Comparison of ENCODE assay signal across 8 cellular contexts in genomic region chr19:30226464-30227070, GRCh38.
DNase-seq lines count a peak whose midpoint lies in the region; ATAC-seq and TF ChIP-seq lines count a peak whose summit lies in the region.

No MANE protein-coding gene starts in this region.

- H3K27me3 ChIP-seq in mucosa of stomach (ENCODE audit: control insufficient read depth, insufficient read depth, low read length) (peaks cover 72% of the 10 kb centered on the region), vagina (peaks cover 5% of the 10 kb centered on the region)

- no peak overlapping the region for H3K27ac ChIP-seq in vagina

- H3K36me3 ChIP-seq in mucosa of stomach (ENCODE audit: control insufficient read depth, insufficient read depth, low read length) (no peaks in the 10 kb centered on the region), vagina (no peaks in the 10 kb centered on the region)

- no peak for DNase-seq in activated naive CD4-positive, alpha-beta T cell treated with anti-CD3 and anti-CD28 coated beads, Interleukin-2, amount 50 U/mL, for 16 hours
- DNase-seq in cerebellum (ENCODE audit: low spot score) (peak; percentile 67), vagina (ENCODE audit: extremely low spot score in 2 of 2) (no peak), COLO668 (lab: John Stamatoyannopoulos, UW; ENCODE audit: unreplicated experiment) (no peak)

- peak overlapping the region; percentile 85 for H3K4me3 Mint-ChIP-seq in activated naive CD4-positive, alpha-beta T cell treated with anti-CD3 and anti-CD28 coated beads, Interleukin-2, amount 50 U/mL, for 24 hours

- no peaks in the 10 kb centered on the region for H3K9me3 Mint-ChIP-seq in activated naive CD4-positive, alpha-beta T cell treated with anti-CD3 and anti-CD28 coated beads, Interleukin-2, amount 50 U/mL, for 24 hours

- H3K9ac ChIP-seq in mucosa of stomach (ENCODE audit: low read length) = peak overlapping the region; percentile 34

- no peak for TF ChIP-seq CTCF in vagina (IDR thresholded peaks at IDR 0.05)

- H3K27ac Mint-ChIP-seq in activated naive CD4-positive, alpha-beta T cell treated with anti-CD3 and anti-CD28 coated beads, Interleukin-2, amount 50 U/mL, for 24 hours = no peak overlapping the region

- H3K4me1 ChIP-seq in mucosa of stomach (ENCODE audit: control insufficient read depth, insufficient read depth, low read length) (peaks cover 6% of the 10 kb centered on the region), vagina (peaks cover 36% of the 10 kb centered on the region)

- H3K4me1 Mint-ChIP-seq in activated naive CD4-positive, alpha-beta T cell treated with anti-CD3 and anti-CD28 coated beads, Interleukin-2, amount 50 U/mL, for 24 hours = peaks cover 33% of the 10 kb centered on the region

- H3K9me3 ChIP-seq in mucosa of stomach (ENCODE audit: control insufficient read depth, low read length) = no peaks in the 10 kb centered on the region
- H3K9me3 ChIP-seq in vagina = no peaks in the 10 kb centered on the region

- TF ChIP-seq POLR2A in vagina (IDR thresholded peaks at IDR 0.05) = no peak

- ATAC-seq in GM19467 (IDR thresholded peaks at IDR 0.05; ENCODE audit: unreplicated experiment) = no peak
- ATAC-seq in HG03039 (IDR thresholded peaks at IDR 0.05; ENCODE audit: unreplicated experiment) = no peak

- peaks cover 55% of the 10 kb centered on the region for H3K27me3 Mint-ChIP-seq in activated naive CD4-positive, alpha-beta T cell treated with anti-CD3 and anti-CD28 coated beads, Interleukin-2, amount 50 U/mL, for 24 hours

- H3K4me3 ChIP-seq in mucosa of stomach (ENCODE audit: low read length) (no peak overlapping the region), vagina (peak overlapping the region; percentile 46 to 63)

- intact Hi-C loops in vagina (cut with DNase I) = no loop called here

- peaks cover 4% of the 10 kb centered on the region for H3K36me3 Mint-ChIP-seq in activated naive CD4-positive, alpha-beta T cell treated with anti-CD3 and anti-CD28 coated beads, Interleukin-2, amount 50 U/mL, for 24 hours
